ENCODE assay signal across 9 cellular contexts in the genomic region with DNA sequence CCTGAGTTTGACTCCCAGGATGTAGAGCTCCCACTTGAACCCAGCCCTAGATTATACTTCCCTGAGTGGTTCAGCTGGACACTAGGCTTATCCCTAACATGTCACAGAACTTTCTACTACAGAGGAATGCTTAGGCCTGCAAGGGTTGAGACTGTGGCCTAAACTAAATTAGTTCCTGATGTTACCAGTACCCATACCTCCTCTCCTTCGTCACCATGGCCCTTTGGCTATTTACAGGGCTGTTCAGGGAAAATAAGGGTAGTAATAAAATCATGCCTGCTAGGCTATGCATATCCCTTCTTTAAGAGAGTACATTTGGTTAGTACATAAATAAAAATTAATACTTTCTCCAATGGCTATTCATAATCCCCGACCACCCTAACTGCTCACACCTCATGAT.
"Had no signal": no experiment of that assay in that cellular context is flagged by ENCODE, and none has a peak within 500 bp of the region (broad histone marks: within the 10 kb centered on the region; RNA-seq: fewer than 3 reads in every experiment).

No MANE protein-coding gene starts in this region.

- H3K4me3 ChIP-seq: GM23248, HAP-1 had no signal

- H2AFZ ChIP-seq: GM23248 had no signal

- H3K9ac ChIP-seq: GM23248 had no signal

- H3K4me1 ChIP-seq: HAP-1 had no signal

- H3K9me3 ChIP-seq: HAP-1 had no signal

- H3K27ac ChIP-seq: GM23248, HL-60 had no signal

- H3K36me3 ChIP-seq: HAP-1 had no signal

- DNase-seq: GM23248, GOT3, H7, HFFc6, KBM-7 had no signal

- ATAC-seq: HCT116, HepG2 had no signal
